Comparison of ENCODE assay signal across 9 cellular contexts in the genomic region with DNA sequence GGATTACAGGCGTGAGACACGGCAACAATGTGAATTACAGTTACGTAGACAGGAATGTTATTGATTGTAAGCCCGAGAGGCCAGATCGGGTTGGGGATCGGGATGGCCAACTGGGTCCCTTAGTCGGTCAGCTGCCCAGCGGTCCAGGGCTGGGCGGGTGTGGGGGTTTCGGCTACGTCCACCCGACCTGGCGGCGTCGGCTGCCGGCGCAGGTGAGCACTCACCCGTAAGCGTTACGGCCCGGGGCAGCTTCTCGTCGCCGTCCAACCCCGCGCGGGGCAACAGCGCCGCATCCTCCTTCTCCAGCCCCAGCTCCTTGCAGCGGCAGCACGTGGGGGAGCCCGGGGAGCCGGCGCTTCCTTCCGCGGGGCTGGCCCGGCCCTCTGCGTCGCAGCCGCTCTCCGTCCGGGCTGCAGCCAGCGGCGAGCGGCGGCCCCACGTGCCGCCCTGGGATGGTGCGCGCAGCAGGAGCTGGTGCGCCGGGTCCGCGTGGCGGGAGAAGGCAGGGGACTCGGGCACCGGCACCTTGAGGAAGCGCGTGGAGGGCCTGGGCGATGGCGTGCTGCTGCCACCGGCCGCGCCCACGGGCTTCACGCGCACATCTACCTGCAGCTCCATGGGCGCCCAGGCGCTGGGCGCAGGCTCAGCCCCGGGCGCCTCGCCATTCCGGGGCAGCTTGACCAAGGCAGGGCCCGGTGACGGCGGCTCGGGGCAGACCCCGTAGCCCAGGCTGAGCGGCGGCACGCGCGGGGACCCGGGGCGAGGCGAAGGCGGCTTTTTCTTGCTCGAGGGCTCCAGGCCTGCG. TPM values are rescaled to one million over a fixed set of nuclear protein-coding genes. Genes with fewer than 3 reads are reported as not detected.
A peak's percentile ranks its signal among the peaks of the same experiment; 100 is the strongest.
DNase-seq lines count a peak whose midpoint lies in the region; ATAC-seq and TF ChIP-seq lines count a peak whose summit lies in the region.
"Had no signal": no experiment of that assay in that cellular context is flagged by ENCODE, and none has a peak within 500 bp of the region (broad histone marks: within the 10 kb centered on the region; RNA-seq: fewer than 3 reads in every experiment).

No MANE protein-coding gene starts in this region.

- TF ChIP-seq CTCF in RWPE2 (IDR thresholded peaks at IDR 0.05; ENCODE audit: poor library complexity, severe bottlenecking) (no peak), epithelial cell of esophagus (IDR thresholded peaks at IDR 0.05; ENCODE audit: insufficient read depth, low read depth, low read length, missing control alignments) (no peak), neural crest cell (conservative IDR thresholded peaks at IDR 0.05) (no peak)

- peak overlapping the region; percentile 53 for H2AFZ ChIP-seq in GM23248

- H3K4me3 ChIP-seq in GM23248 (peak overlapping the region; percentile 51), RWPE2 (ENCODE audit: severe bottlenecking) (peak overlapping the region; percentile 32), epithelial cell of esophagus (ENCODE audit: low read length) (peak overlapping the region; percentile 66)

- H3K27ac ChIP-seq in GM23248, result no peak overlapping the region
- no peak overlapping the region for H3K27ac ChIP-seq in RWPE2 (ENCODE audit: poor library complexity, severe bottlenecking)

- ATAC-seq in RWPE2 (ENCODE audit: low read depth), result peak; percentile 51

- no peaks in the 10 kb centered on the region for H3K9me3 Mint-ChIP-seq in neural crest cell

- in situ Hi-C loops in GM23248 (cut with MboI), result loop anchor here (25.0 kb wide), 1 partner anchor 529 kb away; no protein-coding TSS in a partner anchor

- DNase-seq in Daoy (ENCODE audit: low read depth) (peak; percentile 51), GM23248 (peak; percentile 57), RWPE2 (ENCODE audit: low spot score) (no peak), epithelial cell of esophagus (ENCODE audit: low read depth) (peak; percentile 37), neural crest cell (ENCODE audit: low read depth, low spot score) (peak; percentile 16), GOT3 (lab: John Stamatoyannopoulos, UW) (no peak), HuH-7.5 (ENCODE audit: low spot score) (no peak)
- DNase-seq in stimulated activated naive CD4-positive, alpha-beta T cell treated with Interleukin-2 at 50 U/mL for 16 hours (lab: John Stamatoyannopoulos, UW), result no peak

- H3K9me3 ChIP-seq in GM23248 (ENCODE audit: low read depth) (no peaks in the 10 kb centered on the region), RWPE2 (ENCODE audit: severe bottlenecking) (no peaks in the 10 kb centered on the region)

- H4K20me1 ChIP-seq in GM23248 (ENCODE audit: insufficient read depth), result no peaks in the 10 kb centered on the region

- no peaks in the 10 kb centered on the region for H3F3A ChIP-seq in GM23248 (ENCODE audit: insufficient read depth)

- peak overlapping the region; percentile 65 for H3K4me2 ChIP-seq in GM23248 (ENCODE audit: unreplicated experiment)

- no peaks in the 10 kb centered on the region for H3K36me3 ChIP-seq in GM23248 (ENCODE audit: low read depth)
- no peaks in the 10 kb centered on the region for H3K36me3 ChIP-seq in RWPE2 (ENCODE audit: low read depth)

- H3K79me2 ChIP-seq in GM23248 (ENCODE audit: insufficient read depth), result no peaks in the 10 kb centered on the region

- H3K9ac ChIP-seq in GM23248, result no peak overlapping the region

- 3 to 5% methylated on average over 50 to 51 of the region's 90 CpGs for WGBS in GM23248 (ENCODE audit: low coverage in 1 of 2, low lambda C conversion rate in 2 of 2, missing lambda C conversion rate in 2 of 2), 2 experiments

- H3K9me2 ChIP-seq in GM23248 (ENCODE audit: insufficient read depth), result no peaks in the 10 kb centered on the region

- peaks cover 76% of the 10 kb centered on the region for H3K27me3 Mint-ChIP-seq in neural crest cell (ENCODE audit: low read depth)

- H3K4me1 ChIP-seq in GM23248 (ENCODE audit: insufficient read depth), result peaks cover 11% of the 10 kb centered on the region
- no peaks in the 10 kb centered on the region for H3K4me1 ChIP-seq in RWPE2 (ENCODE audit: insufficient read depth, poor library complexity, severe bottlenecking)

- H3K36me3 Mint-ChIP-seq in neural crest cell (ENCODE audit: low read depth), result no peaks in the 10 kb centered on the region

- peaks cover 3% of the 10 kb centered on the region for H3K4me1 Mint-ChIP-seq in neural crest cell

- H3K27me3 ChIP-seq in GM23248 (replicated peaks; ENCODE audit: insufficient read depth) (peaks cover 49% of the 10 kb centered on the region), RWPE2 (ENCODE audit: insufficient read depth, poor library complexity, severe bottlenecking) (no peaks in the 10 kb centered on the region)

- H3K4me3 Mint-ChIP-seq in neural crest cell, result peak overlapping the region; percentile 34

- H3K27ac Mint-ChIP-seq in neural crest cell (ENCODE audit: unreplicated experiment), result no peak overlapping the region

RNA-seq across cellular contexts. Expression of gene KLRG2, which starts 0.6 kb away (rescaled TPM):
- total RNA-seq in Daoy (2014; rRNA removed; shearing (Covaris generic)), result 1.8 and 2.6 TPM in 2 replicates
- 0.65 TPM in 1 of 2 replicates, not detected in the other for total RNA-seq in GM23248 (2014; rRNA removed; shearing (Covaris generic))
- not detected in 2 replicates for polyA plus RNA-seq in GM23248 (2016; fragmentation: Nextera tagmentation; extraction: Ambion mirVana)
- not detected in 2 replicates for total RNA-seq in neural crest cell
- total RNA-seq: glomerular endothelial cell had no signal

RNA-seq across cellular contexts. Expression of gene CLEC2L, which starts 40.6 kb away (rescaled TPM):
- 0.51 TPM in 1 of 2 replicates, not detected in the other for total RNA-seq in Daoy (2014; rRNA removed; shearing (Covaris generic))
- not detected in 2 replicates for total RNA-seq in GM23248 (2014; rRNA removed; shearing (Covaris generic))
- not detected in 2 replicates for polyA plus RNA-seq in GM23248 (2016; fragmentation: Nextera tagmentation; extraction: Ambion mirVana)
- 0.39 and 0.65 TPM in 2 replicates for total RNA-seq in neural crest cell
- total RNA-seq: glomerular endothelial cell had no signal

Comparison
In these comparisons a context has a peak if more than half of its experiments do, and no peak if none do; other contexts are left out.
1. DNase-seq: peak in Daoy (single experiment), GM23248 (single experiment), epithelial cell of esophagus (single experiment) and neural crest cell (single experiment); none in RWPE2 (single experiment), GOT3 (single experiment), HuH-7.5 (single experiment) and stimulated activated naive CD4-positive, alpha-beta T cell treated with Interleukin-2 at 50 U/mL for 16 hours (single experiment).
2. Peak in every context shown above with its lines, with median percentiles within 50 percentile points of each other: H3K4me3 ChIP-seq.